25 cellular contexts compared by ENCODE assay signal in genomic region chr20:51720384-51720783, GRCh38.
"Had no signal": no experiment of that assay in that cellular context is flagged by ENCODE, and none has a peak within 500 bp of the region (broad histone marks: within the 10 kb centered on the region; RNA-seq: fewer than 3 reads in every experiment).

No MANE protein-coding gene starts in this region.

- H3K27me3 ChIP-seq: ascending aorta, breast epithelium, cardiac muscle cell, dorsolateral prefrontal cortex had no signal

- H3K9me3 ChIP-seq: ascending aorta, breast epithelium had no signal

- ATAC-seq: activated T-cell treated with anti-CD3 and anti-CD28 coated beads, Interleukin-2, amount 50 U/mL, for 4 hours; esophagus mucosa; T-helper 17 cell had no signal

- FAIRE-seq: frontal cortex had no signal

- DNase-seq: activated CD4-positive, alpha-beta T cell treated with anti-CD3 and anti-CD28 coated beads, Interleukin-2, amount 10 ng/mL, durations not matched to agents 7 days and 5 days; activated CD4-positive, alpha-beta T cell treated with anti-CD3 and anti-CD28 coated beads, Interleukin-2, amount 50 U/mL, for 4 hours; activated CD4-positive, CD25-positive, alpha-beta regulatory T cell; activated CD4-positive, CD25-positive, alpha-beta regulatory T cell treated with anti-CD3 and anti-CD28 coated beads, Interleukin-2, amount 50 U/mL, for 72 hours; activated CD8-positive, alpha-beta memory T cell treated with anti-CD3 and anti-CD28 coated beads for 24 hours; activated CD8-positive, alpha-beta T cell treated with anti-CD3 and anti-CD28 coated beads for 36 hours; activated gamma-delta T cell; activated naive CD4-positive, alpha-beta T cell; activated naive CD4-positive, alpha-beta T cell treated with anti-CD3 and anti-CD28 coated beads, Interleukin-2, amount 10 ng/mL, durations not matched to agents 7 days and 5 days; activated naive CD8-positive, alpha-beta T cell treated with anti-CD3 and anti-CD28 coated beads, Interleukin-2, amount 10 ng/mL, durations not matched to agents 7 days and 5 days; activated T-cell treated with anti-CD3 and anti-CD28 coated beads, Interleukin-2, amount 50 U/mL, for 4 hours; central memory CD4-positive, alpha-beta T cell; effector memory CD4-positive, alpha-beta T cell; endodermal cell; foreskin fibroblast; T-helper 17 cell; T1000; WERI-Rb-1 had no signal

- H3K27ac ChIP-seq: ascending aorta, breast epithelium, cardiac muscle cell, coronary artery, WERI-Rb-1 had no signal

- H3K4me3 ChIP-seq: ascending aorta, breast epithelium, cardiac muscle cell, coronary artery, dorsolateral prefrontal cortex had no signal

- H3K36me3 ChIP-seq: breast epithelium, cardiac muscle cell, WERI-Rb-1 had no signal

- H3K4me1 ChIP-seq: ascending aorta, breast epithelium had no signal
